Comparison of ENCODE assay signal across 8 cellular contexts in the genomic region with DNA sequence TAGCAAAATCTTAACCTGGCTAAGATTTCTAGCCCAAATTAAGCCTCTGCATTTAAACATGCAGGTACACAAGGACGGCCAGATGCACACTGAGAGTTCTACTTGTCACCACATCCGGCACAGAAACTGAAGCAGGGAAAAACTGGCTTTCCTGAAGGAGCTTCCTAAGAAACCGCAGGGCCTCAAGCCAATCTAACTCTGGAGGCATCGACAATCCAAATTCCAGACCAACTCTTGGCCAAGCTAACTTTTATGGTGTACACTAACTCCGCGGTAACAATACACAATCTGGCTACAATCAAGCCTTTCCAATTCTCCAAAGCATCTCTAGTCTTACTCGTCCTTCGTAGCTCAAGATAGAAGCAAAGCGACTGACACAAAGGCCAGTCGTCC. TPM values are rescaled to one million over a fixed set of nuclear protein-coding genes. Genes with fewer than 3 reads are reported as not detected.
DNase-seq lines count a peak whose midpoint lies in the region; ATAC-seq and TF ChIP-seq lines count a peak whose summit lies in the region.

No MANE protein-coding gene starts in this region.

- H3K79me2 ChIP-seq in DND-41 (ENCODE audit: insufficient read depth, low read length), result peaks cover 61% of the 10 kb centered on the region

- H3K27me3 Mint-ChIP-seq in activated CD4-positive, alpha-beta memory T cell treated with anti-CD3 and anti-CD28 coated beads for 36 hours, result no peaks in the 10 kb centered on the region

- peak overlapping the region; percentile 71 for H2AFZ ChIP-seq in DND-41 (ENCODE audit: low read depth, low read length)

- H3K9me3 ChIP-seq in DND-41 (ENCODE audit: insufficient read depth, low read length, severe bottlenecking), result no peaks in the 10 kb centered on the region

- intact Hi-C loops in activated CD4-positive, alpha-beta memory T cell treated with anti-CD3 and anti-CD28 coated beads for 36 hours (cut with micrococcal nuclease), result loop anchor here (1.0 to 5.0 kb wide), 5 partner anchors 36 to 312 kb away; partner anchors contain the start of genes TBRG1 and TMEM218
- intact Hi-C loops in sciatic nerve (cut with DNase I), result no loop called here

- peak overlapping the region; percentile 85; the same call in 1 of the 2 replicates for H3K27ac ChIP-seq in DND-41 (ENCODE audit: low read length)

- H3K4me3 Mint-ChIP-seq in activated CD4-positive, alpha-beta memory T cell treated with anti-CD3 and anti-CD28 coated beads for 36 hours, result peak overlapping the region; percentile 89
- H3K4me3 Mint-ChIP-seq in stimulated activated effector memory CD8-positive, alpha-beta T cell treated with anti-CD3 and anti-CD28 coated beads, Interleukin-12 subunit alpha, Interleukin-12 subunit beta, amount 100 ng/mL, for 72 hours, result peak overlapping the region; percentile 91

- no peaks in the 10 kb centered on the region for H3K36me3 Mint-ChIP-seq in activated CD4-positive, alpha-beta memory T cell treated with anti-CD3 and anti-CD28 coated beads for 36 hours
- no peaks in the 10 kb centered on the region for H3K36me3 Mint-ChIP-seq in stimulated activated effector memory CD8-positive, alpha-beta T cell treated with anti-CD3 and anti-CD28 coated beads, Interleukin-12 subunit alpha, Interleukin-12 subunit beta, amount 100 ng/mL, for 72 hours

- peak; percentile 25 for DNase-seq in DND-41
- DNase-seq in activated CD4-positive, alpha-beta memory T cell treated with anti-CD3 and anti-CD28 coated beads for 36 hours, result no peak
- DNase-seq in hepatic stellate cell (ENCODE audit: low spot score), result peak; percentile 56
- no peak for DNase-seq in stimulated activated effector memory CD8-positive, alpha-beta T cell treated with anti-CD3 and anti-CD28 coated beads, Interleukin-12 subunit alpha, Interleukin-12 subunit beta, amount 100 ng/mL, for 72 hours (ENCODE audit: low spot score in 2 of 2)
- no peak for DNase-seq in sciatic nerve (ENCODE audit: low spot score)
- DNase-seq in T-helper 9 cell, result no peak

- peak; percentile 15 for ATAC-seq in DND-41 (ENCODE audit: insufficient read depth, low read depth)
- peak; percentile 37 for ATAC-seq in GM19438 (IDR thresholded peaks at IDR 0.05; ENCODE audit: low read depth, unreplicated experiment)
- ATAC-seq in HG03460 (IDR thresholded peaks at IDR 0.05; ENCODE audit: unreplicated experiment), result peak; percentile 28
- ATAC-seq in stimulated activated effector memory CD8-positive, alpha-beta T cell treated with anti-CD3 and anti-CD28 coated beads, Interleukin-12 subunit alpha, Interleukin-12 subunit beta, amount 100 ng/mL, for 72 hours, result peak; percentile 2
- no peak for ATAC-seq in sciatic nerve

- peaks cover 31% of the 10 kb centered on the region for H3K4me1 ChIP-seq in DND-41 (ENCODE audit: insufficient read depth, low read length)

- no peaks in the 10 kb centered on the region; the same call in 1 of the 2 replicates for H3K36me3 ChIP-seq in DND-41 (ENCODE audit: insufficient read depth, low read length)

- peak overlapping the region; percentile 88 for H3K27ac Mint-ChIP-seq in activated CD4-positive, alpha-beta memory T cell treated with anti-CD3 and anti-CD28 coated beads for 36 hours
- peak overlapping the region; percentile 96 for H3K27ac Mint-ChIP-seq in stimulated activated effector memory CD8-positive, alpha-beta T cell treated with anti-CD3 and anti-CD28 coated beads, Interleukin-12 subunit alpha, Interleukin-12 subunit beta, amount 100 ng/mL, for 72 hours

- peaks cover 7% of the 10 kb centered on the region for H3K27me3 ChIP-seq in DND-41 (ENCODE audit: insufficient read depth, low read length, poor library complexity)

- CTCF ChIA-PET in activated CD4-positive, alpha-beta memory T cell treated with anti-CD3 and anti-CD28 coated beads for 36 hours (lab: Charles Lee), result interaction anchor here (1.3 to 6.6 kb wide), 7 partner anchors 36 to 129 kb away, joined by 3 to 61 read pairs (median 18); partner anchors contain the start of genes SIAE and SPA17

- H3K4me2 ChIP-seq in DND-41 (ENCODE audit: insufficient read depth, low read length), result peak overlapping the region; percentile 89

- no peak for TF ChIP-seq CTCF in DND-41 (IDR thresholded peaks at IDR 0.05; ENCODE audit: borderline replicate concordance, extremely low read depth, low read length, poor library complexity, severe bottlenecking)

- H3K4me3 ChIP-seq in DND-41 (ENCODE audit: low read depth in 1 of 2, low read length in 2 of 2), result peak overlapping the region; percentile 83 to 97

- peak overlapping the region; percentile 86 for H3K9ac ChIP-seq in DND-41 (ENCODE audit: low read depth, low read length)

- POLR2A ChIA-PET in activated CD4-positive, alpha-beta memory T cell treated with anti-CD3 and anti-CD28 coated beads for 36 hours (lab: Charles Lee), result interaction anchor here (1.1 to 2.9 kb wide), 3 partner anchors 38 to 176 kb away, joined by 3 to 16 read pairs (median 5); partner anchors contain the start of genes SPA17 and TBRG1

- peaks cover 43% of the 10 kb centered on the region for H4K20me1 ChIP-seq in DND-41 (ENCODE audit: insufficient read depth, low read length)

- peaks cover 29% of the 10 kb centered on the region for H3K4me1 Mint-ChIP-seq in activated CD4-positive, alpha-beta memory T cell treated with anti-CD3 and anti-CD28 coated beads for 36 hours (ENCODE audit: low read depth)
- peaks cover 19% of the 10 kb centered on the region for H3K4me1 Mint-ChIP-seq in stimulated activated effector memory CD8-positive, alpha-beta T cell treated with anti-CD3 and anti-CD28 coated beads, Interleukin-12 subunit alpha, Interleukin-12 subunit beta, amount 100 ng/mL, for 72 hours

- no peaks in the 10 kb centered on the region for H3K9me3 Mint-ChIP-seq in activated CD4-positive, alpha-beta memory T cell treated with anti-CD3 and anti-CD28 coated beads for 36 hours
- no peaks in the 10 kb centered on the region for H3K9me3 Mint-ChIP-seq in stimulated activated effector memory CD8-positive, alpha-beta T cell treated with anti-CD3 and anti-CD28 coated beads, Interleukin-12 subunit alpha, Interleukin-12 subunit beta, amount 100 ng/mL, for 72 hours

RNA-seq across cellular contexts. Expression of gene MSANTD2, which starts 1.2 kb away (rescaled TPM):
- 1 to 10 TPM; 6.1 to 6.4 TPM for total RNA-seq in activated CD4-positive, alpha-beta memory T cell treated with anti-CD3 and anti-CD28 coated beads for 36 hours
- 22.1 TPM for total RNA-seq in sciatic nerve

RNA-seq across cellular contexts. Expression of gene ESAM, which starts 36.9 kb away (rescaled TPM):
- under 1 TPM; 0.64 to 0.75 TPM for total RNA-seq in activated CD4-positive, alpha-beta memory T cell treated with anti-CD3 and anti-CD28 coated beads for 36 hours
- total RNA-seq in sciatic nerve, result 61.0 TPM

RNA-seq across cellular contexts. Expression of gene VSIG2, which starts 46.9 kb away (rescaled TPM):
- under 1 TPM; 0.31 to 0.34 TPM for total RNA-seq in activated CD4-positive, alpha-beta memory T cell treated with anti-CD3 and anti-CD28 coated beads for 36 hours
- 2.0 TPM for total RNA-seq in sciatic nerve

RNA-seq across cellular contexts. Expression of gene NRGN, which starts 59.2 kb away (rescaled TPM):
- total RNA-seq in activated CD4-positive, alpha-beta memory T cell treated with anti-CD3 and anti-CD28 coated beads for 36 hours, result 10 to 100 TPM; 15.3 to 17.0 TPM
- total RNA-seq in sciatic nerve, result 6.2 TPM

Comparison
In these comparisons a context has a peak if more than half of its experiments do, and no peak if none do; other contexts are left out.
1. DNase-seq: peak in DND-41 (single experiment) and hepatic stellate cell (single experiment); none in activated CD4-positive, alpha-beta memory T cell treated with anti-CD3 and anti-CD28 coated beads for 36 hours (single experiment), stimulated activated effector memory CD8-positive, alpha-beta T cell treated with anti-CD3 and anti-CD28 coated beads, Interleukin-12 subunit alpha, Interleukin-12 subunit beta, amount 100 ng/mL, for 72 hours (0 of 2), sciatic nerve (single experiment) and T-helper 9 cell (single experiment).
2. RNA of gene ESAM, which starts 36.9 kb away (total RNA-seq): 61.0 TPM in sciatic nerve (single experiment); 0.64 to 0.75 TPM in activated CD4-positive, alpha-beta memory T cell treated with anti-CD3 and anti-CD28 coated beads for 36 hours; every median in the first group is over 10 times any median in the second.